In genomic region chr11:117269856-117270255, GRCh38 we compare ENCODE assay signal across 17 cellular contexts.
"Had no signal": no experiment of that assay in that cellular context is flagged by ENCODE, and none has a peak within 500 bp of the region (broad histone marks: within the 10 kb centered on the region; RNA-seq: fewer than 3 reads in every experiment).

No MANE protein-coding gene starts in this region.

- H3K9ac ChIP-seq: SK-N-SH had no signal

- ATAC-seq: Panc1 had no signal

- DNase-seq: KBM-7, MV-4-11, NCI-H1048, NCI-H1105, NCI-H1417, NCI-H1436 treated with DMSO at 0.1 percent for 48 hours, NCI-H1694, NCI-H187 treated with DMSO at 0.1 percent for 48 hours, NCI-H2029 treated with DMSO at 0.1 percent for 48 hours, NCI-H2171 treated with DMSO at 0.1 percent for 48 hours, NCI-H524 treated with DMSO at 0.1 percent for 48 hours, NCI-H69, NCI-H774, SHP77, SK-N-SH, SW 1271 had no signal
